19 cellular contexts compared by ENCODE assay signal in genomic region chr12:1422604-1423315, GRCh38.
DNase-seq lines count a peak whose midpoint lies in the region; ATAC-seq and TF ChIP-seq lines count a peak whose summit lies in the region.
"Had no signal": no experiment of that assay in that cellular context is flagged by ENCODE, and none has a peak within 500 bp of the region (broad histone marks: within the 10 kb centered on the region; RNA-seq: fewer than 3 reads in every experiment).

No MANE protein-coding gene starts in this region.

- peaks cover 13% of the 10 kb centered on the region for H3K4me1 Mint-ChIP-seq in activated T-cell treated with anti-CD3 and anti-CD28 coated beads, Interleukin-2, amount 50 U/mL, for 4 hours (ENCODE audit: low read depth)

- no peak for TF ChIP-seq POLR2A in GM18505 (IDR thresholded peaks at IDR 0.05; ENCODE audit: borderline replicate concordance, extremely low read depth, insufficient read depth, insufficient read length)

- peak overlapping the region; percentile 7; the same call in 1 of the 2 replicates for H3K4me3 ChIP-seq in OCI-LY3 (ENCODE audit: low read length)

- H4K20me1 ChIP-seq in OCI-LY3 (ENCODE audit: insufficient read depth, low read length) = no peaks in the 10 kb centered on the region

- H3K4me3 Mint-ChIP-seq in activated T-cell treated with anti-CD3 and anti-CD28 coated beads, Interleukin-2, amount 50 U/mL, for 4 hours = no peak overlapping the region
- H3K4me3 Mint-ChIP-seq: activated naive CD8-positive, alpha-beta T cell treated with anti-CD3 and anti-CD28 coated beads, Interleukin-2, amount 10 ng/mL, durations not matched to agents 7 days and 5 days; naive thymus-derived CD8-positive, alpha-beta T cell had no signal

- H3K27me3 ChIP-seq in OCI-LY3 (ENCODE audit: low read depth, low read length) = no peaks in the 10 kb centered on the region

- TF ChIP-seq CTCF in GM20000 (IDR thresholded peaks at IDR 0.05; ENCODE audit: extremely low read depth, missing control alignments) (no peak), OCI-LY3 (IDR thresholded peaks at IDR 0.05; ENCODE audit: low read depth, low read length) (no peak)

- peaks cover 23% of the 10 kb centered on the region for H3K4me1 ChIP-seq in OCI-LY3 (ENCODE audit: low read length)

- H3K9me3 ChIP-seq in OCI-LY3 (ENCODE audit: insufficient read depth, low read length) = peaks cover 22% of the 10 kb centered on the region

- DNase-seq in activated T-cell treated with anti-CD3 and anti-CD28 coated beads, Interleukin-2, amount 50 U/mL, for 4 hours = no peak
- no peak for DNase-seq in activated T-cell treated with anti-CD3 and anti-CD28 coated beads, Interleukin-2, amount 50 U/mL, for 48 hours
- peak; percentile 20 for DNase-seq in GM20000 (ENCODE audit: low spot score)
- no peak for DNase-seq in stimulated activated naive CD8-positive, alpha-beta T cell treated with anti-CD3 and anti-CD28 coated beads, Interleukin-15, Interleukin-2, amounts not matched to agents 100 U/mL and 50 U/mL, for 24 hours
- no peak for DNase-seq in COLO829 (ENCODE audit: low spot score)
- no peak for DNase-seq in NCI-H1694 (lab: John Stamatoyannopoulos, UW)
- DNase-seq: ACHN; activated CD8-positive, alpha-beta memory T cell treated with anti-CD3 and anti-CD28 coated beads for 24 hours; activated naive CD8-positive, alpha-beta T cell treated with anti-CD3 and anti-CD28 coated beads, Interleukin-2, amount 10 ng/mL, durations not matched to agents 7 days and 5 days; cerebellar nuclear complex; KG1; naive thymus-derived CD8-positive, alpha-beta T cell; NCI-H1436; NCI-H524; retina; T-helper 9 cell; trophoblast cell had no signal

- no peak overlapping the region for H2AFZ ChIP-seq in OCI-LY3 (ENCODE audit: low read depth, low read length)

- peaks cover 9% of the 10 kb centered on the region for H3K9me3 Mint-ChIP-seq in activated T-cell treated with anti-CD3 and anti-CD28 coated beads, Interleukin-2, amount 50 U/mL, for 4 hours

- H3K27ac ChIP-seq in OCI-LY3 (ENCODE audit: low read length) = peak overlapping the region; percentile 34

- H3K4me2 ChIP-seq in OCI-LY3 (ENCODE audit: low read length) = peak overlapping the region; percentile 32; the same call in 1 of the 2 replicates

- H3K27me3 Mint-ChIP-seq in activated T-cell treated with anti-CD3 and anti-CD28 coated beads, Interleukin-2, amount 50 U/mL, for 4 hours (ENCODE audit: low read depth) = no peaks in the 10 kb centered on the region
- H3K27me3 Mint-ChIP-seq: activated naive CD8-positive, alpha-beta T cell treated with anti-CD3 and anti-CD28 coated beads, Interleukin-2, amount 10 ng/mL, durations not matched to agents 7 days and 5 days; naive thymus-derived CD8-positive, alpha-beta T cell had no signal

- peak; percentile 43 to 59 for ATAC-seq in activated T-cell treated with anti-CD3 and anti-CD28 coated beads, Interleukin-2, amount 50 U/mL, for 4 hours
- peak; percentile 52 for ATAC-seq in stimulated activated naive CD8-positive, alpha-beta T cell treated with anti-CD3 and anti-CD28 coated beads, Interleukin-15, Interleukin-2, amounts not matched to agents 100 U/mL and 50 U/mL, for 24 hours
- no peak for ATAC-seq in GM18505 (IDR thresholded peaks at IDR 0.05; ENCODE audit: unreplicated experiment)
- ATAC-seq: naive thymus-derived CD8-positive, alpha-beta T cell had no signal

- H3K36me3 Mint-ChIP-seq in activated T-cell treated with anti-CD3 and anti-CD28 coated beads, Interleukin-2, amount 50 U/mL, for 4 hours (ENCODE audit: insufficient read depth) = peaks cover 19% of the 10 kb centered on the region

- H3K9ac ChIP-seq in OCI-LY3 (ENCODE audit: low read length) = no peak overlapping the region

- peaks cover 27% of the 10 kb centered on the region for H3K36me3 ChIP-seq in OCI-LY3 (replicated peaks; ENCODE audit: low read depth, low read length)

- no peaks in the 10 kb centered on the region for H3K79me2 ChIP-seq in OCI-LY3 (ENCODE audit: low read length)
